Comparison of ENCODE assay signal across 1 cellular context in genomic region chr11:61816736-61817455, GRCh38.
TF ChIP-seq lines count a peak whose summit lies in the region.

Gene FADS1, minus strand, starts transcription at chr11:61817003. Its CDS starts 74 bp downstream, at chr11:61816929.

TF ChIP-seq in K562, 482 proteins besides CTCF, POLR2A, EP300 and RAD21 (continued from another document and continues in another):
- TF ChIP-seq ELK3 (CRISPR knock-in tag; IDR thresholded peaks at IDR 0.05) (no peak), ATF1 (CRISPR knock-in tag; IDR thresholded peaks at IDR 0.05) (peak; percentile 71), ATF1 (tag; IDR thresholded peaks at IDR 0.05) (peak; percentile 94), PTTG1 (tag; IDR thresholded peaks at IDR 0.05; ENCODE audit: low read depth) (no peak), ZNF232 (CRISPR knock-in tag; IDR thresholded peaks at IDR 0.05) (no peak), SRSF1 (IDR thresholded peaks at IDR 0.05; ENCODE audit: low read depth, low read length) (no peak), SNIP1 (IDR thresholded peaks at IDR 0.05; ENCODE audit: low read depth) (no peak), SNRNP70 (optimal IDR thresholded peaks at IDR 0.05; ENCODE audit: low read depth, low read length) (no peak), GABPB2 (CRISPR knock-in tag; conservative IDR thresholded peaks at IDR 0.05) (no peak), ZNF3 (CRISPR knock-in tag; IDR thresholded peaks at IDR 0.05) (no peak), CC2D1A (IDR thresholded peaks at IDR 0.05) (no peak), CGGBP1 (CRISPR knock-in tag; IDR thresholded peaks at IDR 0.05) (no peak), RBM22 (IDR thresholded peaks at IDR 0.05; ENCODE audit: low read depth, low read length, poor library complexity, severe bottlenecking) (no peak), ZNF75A (CRISPR knock-in tag; IDR thresholded peaks at IDR 0.05) (no peak), NBN (IDR thresholded peaks at IDR 0.05; ENCODE audit: low read depth) (peak; percentile 23; the same call in 1 of the 2 replicates), SPI1 (IDR thresholded peaks at IDR 0.05; ENCODE audit: borderline replicate concordance, low read depth, low read length) (no peak), NEUROD1 (IDR thresholded peaks at IDR 0.05; ENCODE audit: borderline replicate concordance, low read depth, low read length, partially characterized antibody) (peak; percentile 85), RBFOX2 (IDR thresholded peaks at IDR 0.05; ENCODE audit: low read depth, low read length) (peak; percentile 91), FOXP4 (CRISPR knock-in tag; IDR thresholded peaks at IDR 0.05; ENCODE audit: borderline replicate concordance) (peak; percentile 88; the same call in 1 of the 2 replicates), GTF2E2 (tag; IDR thresholded peaks at IDR 0.05) (0 out of 2 replicates have a peak, but pooled peaks have one; percentile 15), SAFB (IDR thresholded peaks at IDR 0.05; ENCODE audit: borderline replicate concordance, low read depth, low read length) (0 out of 2 replicates have a peak, but pooled peaks have one; percentile 43), ZNF282 (CRISPR knock-in tag; IDR thresholded peaks at IDR 0.05) (no peak), STAT5B (CRISPR knock-in tag; IDR thresholded peaks at IDR 0.05) (no peak), XRCC4 (IDR thresholded peaks at IDR 0.05; ENCODE audit: extremely low read depth, insufficient read depth, insufficient read length) (no peak), RCOR1 (IDR thresholded peaks at IDR 0.05; ENCODE audit: borderline replicate concordance in 1 of 2, low read depth in 2 of 2, low read length in 2 of 2) (peak in 1 of 2 experiments; percentile 86; a peak in 2 of 4 replicates), ZNF197 (CRISPR knock-in tag; IDR thresholded peaks at IDR 0.05; ENCODE audit: low read depth) (peak; percentile 89), CLOCK (CRISPR knock-in tag; IDR thresholded peaks at IDR 0.05; ENCODE audit: borderline replicate concordance) (no peak), ESRRB (CRISPR knock-in tag; IDR thresholded peaks at IDR 0.05; ENCODE audit: borderline replicate concordance) (no peak), ATF7 (IDR thresholded peaks at IDR 0.05) (peak; percentile 92), ZNF655 (CRISPR knock-in tag; IDR thresholded peaks at IDR 0.05) (no peak), ZKSCAN3 (CRISPR knock-in tag; IDR thresholded peaks at IDR 0.05) (no peak), HEY1 (CRISPR knock-in tag; IDR thresholded peaks at IDR 0.05; ENCODE audit: borderline replicate concordance) (peak; percentile 28; the same call in 1 of the 2 replicates), MYNN (IDR thresholded peaks at IDR 0.05) (peak; percentile 98), MYNN (CRISPR knock-in tag; IDR thresholded peaks at IDR 0.05) (no peak), SRSF3 (IDR thresholded peaks at IDR 0.05; ENCODE audit: insufficient read depth, low read length) (no peak), MYC (IDR thresholded peaks at IDR 0.05; ENCODE audit: low read depth, low read length) (peak; percentile 91), MYC (CRISPR knock-in tag; IDR thresholded peaks at IDR 0.05; ENCODE audit: borderline replicate concordance, low read depth) (no peak), KLF1 (tag; IDR thresholded peaks at IDR 0.05) (0 out of 2 replicates have a peak, but pooled peaks have one; percentile 7), ZC3H4 (CRISPR knock-in tag; IDR thresholded peaks at IDR 0.05; ENCODE audit: borderline replicate concordance) (no peak), ZNF436 (CRISPR knock-in tag; IDR thresholded peaks at IDR 0.05) (no peak), ZKSCAN8 (CRISPR knock-in tag; IDR thresholded peaks at IDR 0.05) (peak; percentile 75), GMEB1 (CRISPR knock-in tag; IDR thresholded peaks at IDR 0.05) (peak; percentile 77), CHD7 (IDR thresholded peaks at IDR 0.05; ENCODE audit: low read depth, low read length) (no peak), IRF2 (CRISPR knock-in tag; IDR thresholded peaks at IDR 0.05) (no peak), CHD4 (IDR thresholded peaks at IDR 0.05; ENCODE audit: insufficient read depth, insufficient replicate concordance, low read depth, low read length, poor library complexity, severe bottlenecking) (no peak), ZNF124 (CRISPR knock-in tag; IDR thresholded peaks at IDR 0.05) (no peak), ZNF324 (CRISPR knock-in tag; IDR thresholded peaks at IDR 0.05) (no peak), NFE2L1 (tag; IDR thresholded peaks at IDR 0.05; ENCODE audit: borderline replicate concordance, low read depth) (no peak), ZNF444 (CRISPR knock-in tag; IDR thresholded peaks at IDR 0.05) (no peak)
